8 cellular contexts compared by ENCODE assay signal in the genomic region with DNA sequence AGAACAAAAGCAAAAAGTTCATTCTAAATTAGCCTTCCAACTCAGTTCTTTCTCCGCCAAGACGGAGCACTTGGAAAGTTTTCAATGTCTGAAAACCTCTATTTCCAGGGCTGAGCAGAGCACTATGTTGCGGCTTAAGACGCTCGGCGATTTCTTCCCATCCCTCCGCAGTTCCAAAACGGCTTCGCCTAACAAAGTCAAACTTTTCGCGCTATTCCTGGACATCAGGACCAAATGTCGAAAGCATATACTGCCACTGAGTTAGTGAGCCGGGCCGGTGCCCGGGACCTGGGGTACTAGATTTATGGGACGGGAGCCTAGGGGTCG. TPM values are rescaled to one million over a fixed set of nuclear protein-coding genes. Genes with fewer than 3 reads are reported as not detected.
DNase-seq lines count a peak whose midpoint lies in the region; ATAC-seq, FAIRE-seq and TF ChIP-seq lines count a peak whose summit lies in the region.

No MANE protein-coding gene starts in this region.

- no peak overlapping the region for H2BK12ac ChIP-seq in neuronal stem cell (ENCODE audit: low read length)

- no peak overlapping the region for H2BK120ac ChIP-seq in neuronal stem cell (ENCODE audit: low read depth, low read length)

- peaks cover 44% of the 10 kb centered on the region for H3F3A ChIP-seq in SU-DHL-6 (ENCODE audit: insufficient read depth)

- no peak overlapping the region for H4K91ac ChIP-seq in neuronal stem cell (ENCODE audit: low read depth, low read length, poor library complexity)

- peaks cover 8% of the 10 kb centered on the region for H3K79me2 ChIP-seq in ACC112 (ENCODE audit: control insufficient read depth, insufficient read depth, low read length, unreplicated experiment)
- peaks cover 34% of the 10 kb centered on the region for H3K79me2 ChIP-seq in SU-DHL-6 (ENCODE audit: insufficient read depth, low read length)

- no peaks in the 10 kb centered on the region for H3K79me1 ChIP-seq in neuronal stem cell (ENCODE audit: low read depth, low read length)

- H3K9ac ChIP-seq in SU-DHL-6 (ENCODE audit: low read length) (peak overlapping the region; percentile 75), neuronal stem cell (ENCODE audit: low read depth, low read length, poor library complexity) (peak overlapping the region; percentile 90)

- H3K4me3 ChIP-seq in ACC112 (ENCODE audit: low read depth, low read length) (peak overlapping the region; percentile 82), SU-DHL-6 (ENCODE audit: insufficient read depth, low read length, poor library complexity, severe bottlenecking) (peak overlapping the region; percentile 57), fibroblast of mammary gland (ENCODE audit: control insufficient read depth, low read depth, low read length) (peak overlapping the region; percentile 86), neuronal stem cell (ENCODE audit: low read length in 2 of 2) (peak overlapping the region; percentile 77 to 79)

- no peaks in the 10 kb centered on the region for H4K20me1 ChIP-seq in SU-DHL-6 (ENCODE audit: low read depth, low read length)

- ATAC-seq in GM18861 (IDR thresholded peaks at IDR 0.05; ENCODE audit: unreplicated experiment) (peak; percentile 6), HG02973 (IDR thresholded peaks at IDR 0.05; ENCODE audit: unreplicated experiment) (no peak)

- TF ChIP-seq CTCF in SU-DHL-6 (IDR thresholded peaks at IDR 0.05; ENCODE audit: insufficient read depth, low read length, poor library complexity, severe bottlenecking) (no peak), fibroblast of mammary gland (conservative IDR thresholded peaks at IDR 0.05; ENCODE audit: control insufficient read depth, insufficient read depth, low read depth, low read length) (no peak), D721Med (IDR thresholded peaks at IDR 0.05; ENCODE audit: insufficient read depth, missing control alignments) (no peak)

- H2AK5ac ChIP-seq in neuronal stem cell (ENCODE audit: low read depth, low read length), result no peak overlapping the region

- DNase-seq in fibroblast of mammary gland (ENCODE audit: low read depth) (peak; percentile 56), neuronal stem cell (ENCODE audit: low spot score) (no peak), HK-2 (ENCODE audit: unreplicated experiment) (no peak), D721Med (ENCODE audit: insufficient read length, low spot score) (no peak)

- H3K9me3 ChIP-seq in SU-DHL-6 (ENCODE audit: insufficient read depth, low read length) (no peaks in the 10 kb centered on the region), neuronal stem cell (replicated peaks in 1 of 2; ENCODE audit: control insufficient read depth in 2 of 2, insufficient read depth in 1 of 2, low read depth in 1 of 2, low read length in 2 of 2) (no peaks in the 10 kb centered on the region)

- H2AFZ ChIP-seq in ACC112 (ENCODE audit: low read length, unreplicated experiment), result peak overlapping the region; percentile 94
- H2AFZ ChIP-seq in SU-DHL-6 (ENCODE audit: low read depth, low read length, severe bottlenecking), result peak overlapping the region; percentile 43
- peak overlapping the region; percentile 98 for H2AFZ ChIP-seq in neuronal stem cell (ENCODE audit: low read length)

- H3K27ac ChIP-seq in ACC112 (ENCODE audit: low read depth, low read length) (peak overlapping the region; percentile 61), SU-DHL-6 (ENCODE audit: low read depth, low read length) (peak overlapping the region; percentile 83), neuronal stem cell (replicated peaks; ENCODE audit: low read length) (peak overlapping the region; percentile 41)

- no peaks in the 10 kb centered on the region for H3K27me3 ChIP-seq in ACC112 (ENCODE audit: insufficient read depth, low read length)
- H3K27me3 ChIP-seq in SU-DHL-6 (ENCODE audit: low read length), result no peaks in the 10 kb centered on the region
- H3K27me3 ChIP-seq in neuronal stem cell (ENCODE audit: control insufficient read depth in 3 of 3, insufficient read depth in 3 of 3, low read depth in 1 of 3, low read length in 3 of 3), result peaks cover 0 to 5% (median 0%) of the 10 kb centered on the region in 3 experiments

- no peak for FAIRE-seq in D721Med (lab: Jason Lieb, UNC)

- H2BK5ac ChIP-seq in neuronal stem cell (ENCODE audit: low read length), result no peak overlapping the region

- H3K14ac ChIP-seq in neuronal stem cell (ENCODE audit: low read length), result peak overlapping the region; percentile 77

- H3K4me2 ChIP-seq in SU-DHL-6 (ENCODE audit: low read depth, low read length, poor library complexity, severe bottlenecking) (peak overlapping the region; percentile 84), neuronal stem cell (ENCODE audit: insufficient read depth, low read length, poor library complexity, severe bottlenecking) (peak overlapping the region; percentile 75)

- H3K36me3 ChIP-seq in ACC112 (ENCODE audit: insufficient read depth, low read length) (no peaks in the 10 kb centered on the region), SU-DHL-6 (ENCODE audit: low read length) (peaks cover 3% of the 10 kb centered on the region; the same call in 1 of the 2 replicates), neuronal stem cell (replicated peaks in 1 of 2; ENCODE audit: control insufficient read depth in 2 of 2, insufficient read depth in 2 of 2, low read length in 2 of 2) (no peaks in the 10 kb centered on the region)

- peak overlapping the region; percentile 82 for H3K23ac ChIP-seq in neuronal stem cell (ENCODE audit: low read depth, low read length, poor library complexity)

- H3K4ac ChIP-seq in neuronal stem cell (ENCODE audit: low read length), result no peak overlapping the region

- peak overlapping the region; percentile 98 for H3K18ac ChIP-seq in neuronal stem cell (ENCODE audit: low read length)

- no peak overlapping the region for H4K8ac ChIP-seq in neuronal stem cell (ENCODE audit: low read depth, low read length)

- H3K9me2 ChIP-seq in SU-DHL-6 (replicated peaks; ENCODE audit: insufficient read depth, low read length), result no peaks in the 10 kb centered on the region

- peaks cover 11% of the 10 kb centered on the region for H3K4me1 ChIP-seq in ACC112 (ENCODE audit: control insufficient read depth, insufficient read depth, low read length, unreplicated experiment)
- H3K4me1 ChIP-seq in neuronal stem cell (ENCODE audit: control insufficient read depth in 2 of 2, insufficient read depth in 1 of 2, low read depth in 1 of 2, low read length in 2 of 2), result peaks cover 0 to 9% of the 10 kb centered on the region in 2 donors

- H2BK15ac ChIP-seq in neuronal stem cell (ENCODE audit: low read length), result no peak overlapping the region

- no CpG with 5 or more reads among the region's 17 CpGs for WGBS in neuronal stem cell (ENCODE audit: extremely low coverage in 2 of 2, insufficient read length in 2 of 2, insufficient replicate concordance in 1 of 2), 2 donors

RNA-seq across cellular contexts. Expression of gene RCBTB2, which starts 0.8 kb away (rescaled TPM):
- 17.5 TPM for polyA plus RNA-seq in neuronal stem cell (2013, experiment 1 of 2)
- 17.4 TPM for polyA plus RNA-seq in neuronal stem cell (2013, experiment 2 of 2)

Comparison
In these comparisons a context has a peak if more than half of its experiments do, and no peak if none do; other contexts are left out.
1. H2AFZ ChIP-seq: peak in every context shown above with its lines; median percentile 98 in neuronal stem cell; 94 in ACC112; 43 in SU-DHL-6.